Comparison of ENCODE assay signal across 20 cellular contexts in the genomic region with DNA sequence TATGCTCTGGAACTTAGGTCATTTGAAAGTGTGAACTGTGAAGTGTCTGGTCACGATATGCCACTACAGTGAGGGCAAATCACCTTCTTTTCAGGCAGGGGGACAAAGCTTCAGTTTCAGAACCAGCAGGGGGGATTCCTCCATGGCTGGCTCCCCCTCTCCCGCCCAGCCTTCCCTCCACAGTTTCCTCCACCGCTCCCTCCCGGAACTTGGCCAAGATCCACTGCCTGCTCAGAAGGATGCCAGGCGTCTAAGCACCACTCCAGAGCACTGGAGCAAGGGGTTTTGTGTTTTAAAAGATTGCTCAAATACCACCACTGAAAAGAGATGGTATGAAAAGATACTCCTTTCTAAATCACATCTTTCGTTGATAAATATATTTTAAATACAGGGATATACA.
DNase-seq lines count a peak whose midpoint lies in the region; ATAC-seq and TF ChIP-seq lines count a peak whose summit lies in the region.
"Had no signal": no experiment of that assay in that cellular context is flagged by ENCODE, and none has a peak within 500 bp of the region (broad histone marks: within the 10 kb centered on the region; RNA-seq: fewer than 3 reads in every experiment).

No MANE protein-coding gene starts in this region.

- ATAC-seq in left lung (peak; percentile 82), GM21528 (IDR thresholded peaks at IDR 0.05; ENCODE audit: low FRiP score, unreplicated experiment) (no peak)
- ATAC-seq: body of pancreas; K562; naive thymus-derived CD8-positive, alpha-beta T cell; SK-N-SH treated with all-trans-retinoic acid at 6 μM for 48 hours had no signal

- no peaks in the 10 kb centered on the region for H3K9me3 ChIP-seq in left lung
- H3K9me3 ChIP-seq: body of pancreas, MG63 had no signal

- peaks cover 0 to 6% of the 10 kb centered on the region in 2 donors for H3K4me1 ChIP-seq in left lung

- DNase-seq in H7 (peak; percentile 29), cerebellar cortex (ENCODE audit: low spot score) (peak; percentile 29), left lung (peak in 1 of 2 donors; percentile 62), pons (ENCODE audit: low spot score) (peak; percentile 64), RPMI8226 (no peak), NCI-H2029 treated with DMSO at 0.1 percent for 48 hours (lab: John Stamatoyannopoulos, UW) (no peak), epidermal melanocyte (ENCODE audit: insufficient read length, low spot score) (no peak)
- DNase-seq: activated CD4-positive, alpha-beta T cell treated with anti-CD3 and anti-CD28 coated beads, Interleukin-2, amount 50 U/mL, for 4 hours; activated CD8-positive, alpha-beta memory T cell treated with anti-CD3 and anti-CD28 coated beads, Interleukin-2, amount 50 U/mL, for 48 hours; activated naive CD8-positive, alpha-beta T cell treated with anti-CD3 and anti-CD28 coated beads for 36 hours; MG63; naive thymus-derived CD8-positive, alpha-beta T cell; NCI-H1436 treated with DMSO at 0.1 percent for 48 hours; NCI-H2171 treated with DMSO at 0.1 percent for 48 hours; NCI-H526 had no signal

- no peak for TF ChIP-seq CTCF in left lung (IDR thresholded peaks at IDR 0.05)

- no peak overlapping the region for H3K4me3 ChIP-seq in H7 (ENCODE audit: insufficient read depth, low read depth, low read length)
- no peak overlapping the region for H3K4me3 ChIP-seq in left lung
- H3K4me3 ChIP-seq: body of pancreas, K562, MG63 had no signal

- intact Hi-C loops in left lung (cut with DNase I): no loop called here

- H3K36me3 ChIP-seq in H7 (replicated peaks; ENCODE audit: control insufficient read depth, insufficient read depth, low read length): no peaks in the 10 kb centered on the region
- H3K36me3 ChIP-seq in left lung: no peaks in the 10 kb centered on the region
- H3K36me3 ChIP-seq: MG63 had no signal

- no peak overlapping the region for H3K27ac ChIP-seq in left lung
- H3K27ac ChIP-seq: body of pancreas, RWPE1 had no signal

- H3K27me3 ChIP-seq in H7 (ENCODE audit: control insufficient read depth, insufficient read depth, low read length): no peaks in the 10 kb centered on the region
- H3K27me3 ChIP-seq in left lung: no peaks in the 10 kb centered on the region
- H3K27me3 ChIP-seq: body of pancreas, MG63 had no signal

Comparison
In these comparisons a context has a peak if more than half of its experiments do, and no peak if none do; other contexts are left out.
1. DNase-seq: peak in H7 (single experiment), cerebellar cortex (single experiment) and pons (single experiment); none in RPMI8226 (single experiment), NCI-H2029 treated with DMSO at 0.1 percent for 48 hours (single experiment) and epidermal melanocyte (single experiment).